In genomic region chr5:37834542-37835399, GRCh38 we compare ENCODE assay signal across 14 cellular contexts. TPM values are rescaled to one million over a fixed set of nuclear protein-coding genes. Genes with fewer than 3 reads are reported as not detected.
DNase-seq lines count a peak whose midpoint lies in the region; ATAC-seq, FAIRE-seq and TF ChIP-seq lines count a peak whose summit lies in the region.
"Had no signal": no experiment of that assay in that cellular context is flagged by ENCODE, and none has a peak within 500 bp of the region (broad histone marks: within the 10 kb centered on the region; RNA-seq: fewer than 3 reads in every experiment).

No MANE protein-coding gene starts in this region.

- in situ Hi-C loops in ACHN (cut with HindIII; ENCODE audit: low pct_ligation_motif_present, low pct_unique_long_range_greater_than_20kb, low sequenced_read_pairs): no loop called here

- no peaks in the 10 kb centered on the region for H3K9me3 Mint-ChIP-seq in neural progenitor cell
- H3K9me3 Mint-ChIP-seq: effector memory CD8-positive, alpha-beta T cell had no signal

- no peak overlapping the region for H3K27ac Mint-ChIP-seq in neural progenitor cell
- H3K27ac Mint-ChIP-seq: effector memory CD8-positive, alpha-beta T cell had no signal

- H4K20me1 ChIP-seq in MM.1S (ENCODE audit: insufficient read depth, low read length) (no peaks in the 10 kb centered on the region), endothelial cell of umbilical vein (replicated peaks; ENCODE audit: control insufficient read depth, extremely low read depth, insufficient read depth, low read length) (no peaks in the 10 kb centered on the region), neural progenitor cell (ENCODE audit: low read depth) (peaks cover 8% of the 10 kb centered on the region)

- peak overlapping the region; percentile 85 for H3K4me3 Mint-ChIP-seq in neural progenitor cell
- H3K4me3 Mint-ChIP-seq: effector memory CD8-positive, alpha-beta T cell had no signal

- H3K27ac ChIP-seq in MM.1S (ENCODE audit: low read length) (peak overlapping the region; percentile 79), endothelial cell of umbilical vein (ENCODE audit: insufficient read depth, low read depth, low read length) (no peak overlapping the region), neural progenitor cell (no peak overlapping the region)
- H3K27ac ChIP-seq: C4-2B had no signal

- peaks cover 64% of the 10 kb centered on the region for H3K79me2 ChIP-seq in MM.1S (ENCODE audit: low read length)
- H3K79me2 ChIP-seq in endothelial cell of umbilical vein (ENCODE audit: control insufficient read depth, insufficient read depth, low read length): no peaks in the 10 kb centered on the region
- H3K79me2 ChIP-seq in neural progenitor cell (ENCODE audit: low read depth): no peaks in the 10 kb centered on the region

- peaks cover 63% of the 10 kb centered on the region for H3K27me3 Mint-ChIP-seq in neural progenitor cell (ENCODE audit: insufficient read depth, low read depth)

- H3K36me3 Mint-ChIP-seq in neural progenitor cell: no peaks in the 10 kb centered on the region

- H3K36me3 ChIP-seq in MM.1S (replicated peaks; ENCODE audit: insufficient read depth, low read length): no peaks in the 10 kb centered on the region
- no peaks in the 10 kb centered on the region for H3K36me3 ChIP-seq in endothelial cell of umbilical vein (ENCODE audit: control insufficient read depth in 2 of 2, extremely low read depth in 1 of 2, insufficient read depth in 2 of 2, low read length in 2 of 2)
- no peaks in the 10 kb centered on the region for H3K36me3 ChIP-seq in neural progenitor cell

- CTCF ChIA-PET in endothelial cell of umbilical vein (lab: Charles Lee): interaction anchor here (3.1 kb wide), 1 partner anchor 358 kb away, joined by 58 read pairs; no protein-coding TSS in a partner anchor

- H3K4me2 ChIP-seq in MM.1S (ENCODE audit: low read depth, low read length) (peak overlapping the region; percentile 60), endothelial cell of umbilical vein (ENCODE audit: insufficient read depth, low read length) (no peak overlapping the region), neural progenitor cell (peak overlapping the region; percentile 86)

- dilution Hi-C loops in endothelial cell of umbilical vein (cut with MboI; ENCODE audit: extremely low pct_ligation_motif_present, low sequenced_read_pairs): no loop called here

- no peak for TF ChIP-seq CTCF in MM.1S (IDR thresholded peaks at IDR 0.05; ENCODE audit: low read length)
- no peak for TF ChIP-seq CTCF in endothelial cell of umbilical vein (IDR thresholded peaks at IDR 0.05; ENCODE audit: extremely low read depth in 1 of 2, insufficient read depth in 1 of 2, low read depth in 1 of 2, low read length in 2 of 2)
- TF ChIP-seq CTCF in neural progenitor cell (IDR thresholded peaks at IDR 0.05): no peak

- H3K4me1 Mint-ChIP-seq in neural progenitor cell: peaks cover 31% of the 10 kb centered on the region

- peaks cover 17% of the 10 kb centered on the region for H3F3A ChIP-seq in MM.1S (ENCODE audit: insufficient read depth, low read length)
- peaks cover 35% of the 10 kb centered on the region for H3F3A ChIP-seq in neural progenitor cell (ENCODE audit: low read depth)

- intact Hi-C loops in endothelial cell of umbilical vein (cut with micrococcal nuclease): loop anchor here (5.0 kb wide), 1 partner anchor 117 kb away; no protein-coding TSS in a partner anchor

- no peak for FAIRE-seq in endothelial cell of umbilical vein (lab: Jason Lieb, UNC)
- FAIRE-seq: small intestine had no signal

- H3K9me3 ChIP-seq in MM.1S (replicated peaks; ENCODE audit: insufficient read depth, low read length): no peaks in the 10 kb centered on the region
- no peaks in the 10 kb centered on the region for H3K9me3 ChIP-seq in endothelial cell of umbilical vein (replicated peaks; ENCODE audit: control insufficient read depth, insufficient read depth, low read length)
- H3K9me3 ChIP-seq in neural progenitor cell (ENCODE audit: low read depth): no peaks in the 10 kb centered on the region

- no peak for ATAC-seq in HG03175 (IDR thresholded peaks at IDR 0.05; ENCODE audit: unreplicated experiment)
- ATAC-seq in GM21786 (IDR thresholded peaks at IDR 0.05; ENCODE audit: unreplicated experiment): no peak
- ATAC-seq: effector memory CD8-positive, alpha-beta T cell had no signal

- H3K27me3 ChIP-seq in MM.1S (replicated peaks; ENCODE audit: insufficient read depth, low read length) (no peaks in the 10 kb centered on the region), endothelial cell of umbilical vein (ENCODE audit: control insufficient read depth in 2 of 2, insufficient read depth in 2 of 2, low read length in 2 of 2) (peaks cover 76 to 85% of the 10 kb centered on the region in 2 experiments), neural progenitor cell (peaks cover 75% of the 10 kb centered on the region)

- H3K4me3 ChIP-seq in MM.1S (ENCODE audit: low read length): peak overlapping the region; percentile 24
- H3K4me3 ChIP-seq in endothelial cell of umbilical vein (replicated peaks in 1 of 3; ENCODE audit: insufficient read depth in 1 of 3, low read depth in 1 of 3, low read length in 3 of 3): no peak overlapping the region
- H3K4me3 ChIP-seq in neural progenitor cell: peak overlapping the region; percentile 53

- TF ChIP-seq POLR2A in endothelial cell of umbilical vein (IDR thresholded peaks at IDR 0.05; ENCODE audit: low read depth, low read length): no peak

- no peaks in the 10 kb centered on the region for H3K9me2 ChIP-seq in MM.1S (replicated peaks; ENCODE audit: insufficient read depth, low read length)

- DNase-seq in ACHN (peak; percentile 18), MM.1S (peak; percentile 31), endothelial cell of umbilical vein (ENCODE audit: low read depth, low spot score) (no peak), neural progenitor cell (ENCODE audit: low spot score) (peak; percentile 70), NCI-H128 (lab: John Stamatoyannopoulos, UW; ENCODE audit: unreplicated experiment) (no peak), DMS79 (lab: John Stamatoyannopoulos, UW) (no peak)
- DNase-seq: activated CD4-positive, alpha-beta T cell treated with anti-CD3 and anti-CD28 coated beads for 1 hour; activated gamma-delta T cell treated with Interleukin-2 at 50 U/mL for 16 hours; effector memory CD8-positive, alpha-beta T cell; RPMI8226; small intestine had no signal

- no TSS peak for BruUV-seq in endothelial cell of umbilical vein (replicated peaks; lab: Mats Ljungman, UMichigan)

- H3K4me1 ChIP-seq in MM.1S (ENCODE audit: low read length) (peaks cover 34% of the 10 kb centered on the region), endothelial cell of umbilical vein (ENCODE audit: control insufficient read depth, extremely low read depth, insufficient read depth, low read length) (peaks cover 19% of the 10 kb centered on the region), neural progenitor cell (peaks cover 32% of the 10 kb centered on the region)

- POLR2A ChIA-PET in endothelial cell of umbilical vein (lab: Charles Lee): no interaction called here

- H3K9me1 ChIP-seq in endothelial cell of umbilical vein (replicated peaks; ENCODE audit: control insufficient read depth, extremely low read depth, insufficient read depth, low read length): no peaks in the 10 kb centered on the region

- peak overlapping the region; percentile 49; the same call in 1 of the 2 replicates for H3K9ac ChIP-seq in MM.1S (ENCODE audit: low read length)
- H3K9ac ChIP-seq in endothelial cell of umbilical vein (replicated peaks; ENCODE audit: extremely low read depth, insufficient read depth, low read length): no peak overlapping the region
- no peak overlapping the region for H3K9ac ChIP-seq in neural progenitor cell

- H2AFZ ChIP-seq in MM.1S (ENCODE audit: low read length) (peak overlapping the region; percentile 31; the same call in 1 of the 2 replicates), endothelial cell of umbilical vein (ENCODE audit: low read depth, low read length) (no peak overlapping the region), neural progenitor cell (replicated peaks) (peak overlapping the region; percentile 46)

TF ChIP-seq in endothelial cell of umbilical vein, 7 proteins besides CTCF, POLR2A, EP300 and RAD21:
- TF ChIP-seq EZH2 (IDR thresholded peaks at IDR 0.05; ENCODE audit: borderline replicate concordance, low read depth, low read length, severe bottlenecking): peak; percentile 92
- TF ChIP-seq POLR2AphosphoS5 (IDR thresholded peaks at IDR 0.05; ENCODE audit: insufficient read depth, low read depth, low read length): no peak
- TF ChIP-seq GATA2 (IDR thresholded peaks at IDR 0.05; ENCODE audit: insufficient read depth, insufficient read length, low read depth, low read length): no peak
- no peak for TF ChIP-seq JUN (IDR thresholded peaks at IDR 0.05; ENCODE audit: borderline replicate concordance, insufficient read depth, insufficient read length, low read depth)
- no peak for TF ChIP-seq MAX (IDR thresholded peaks at IDR 0.05; ENCODE audit: insufficient read depth, insufficient read length)
- TF ChIP-seq FOS (IDR thresholded peaks at IDR 0.05; ENCODE audit: borderline replicate concordance, insufficient read depth, low read length): no peak
- TF ChIP-seq MYC (IDR thresholded peaks at IDR 0.05; ENCODE audit: low read depth, low read length): no peak

RNA-seq across cellular contexts. Expression of gene GDNF, which starts 5.1 kb away (rescaled TPM):
- total RNA-seq in endothelial cell of umbilical vein (not detected in 2 replicates), neural progenitor cell (ENCODE audit: low replicate concordance) (0.09 TPM in 1 of 2 replicates, not detected in the other)
- polyA plus RNA-seq in endothelial cell of umbilical vein: not detected in 2 replicates
- polyA plus RNA-seq in endothelial cell of umbilical vein (2011; cell fraction: cytosol; rRNA removed): not detected in 2 replicates
- polyA plus RNA-seq in endothelial cell of umbilical vein (2011; cell fraction: nucleus; rRNA removed): not detected in 2 replicates
- not detected in 2 replicates for polyA plus RNA-seq in endothelial cell of umbilical vein (2012)
- not detected in 2 replicates for polyA minus RNA-seq in endothelial cell of umbilical vein
- not detected for polyA minus RNA-seq in endothelial cell of umbilical vein (2011; cell fraction: cytosol; rRNA and poly(A)+ RNA removed)
- polyA minus RNA-seq in endothelial cell of umbilical vein (2011; cell fraction: nucleus; rRNA and poly(A)+ RNA removed): not detected in 2 replicates

Comparison
In these comparisons a context has a peak if more than half of its experiments do, and no peak if none do; other contexts are left out.
1. DNase-seq: peak in ACHN (single experiment), MM.1S (single experiment) and neural progenitor cell (single experiment); none in endothelial cell of umbilical vein (single experiment), NCI-H128 (single experiment) and DMS79 (single experiment).
2. H3K4me3 ChIP-seq: peak in MM.1S (single experiment) and neural progenitor cell (single experiment); none in endothelial cell of umbilical vein (0 of 3).